In genomic region chrX:57227691-57228090, GRCh38 we compare ENCODE assay signal across 1 cellular context.
TF ChIP-seq lines count a peak whose summit lies in the region.

No MANE protein-coding gene starts in this region.

TF ChIP-seq in WTC11, 78 proteins besides CTCF, POLR2A, EP300 and RAD21 (continued from another document):
- TF ChIP-seq, protein P1, sequence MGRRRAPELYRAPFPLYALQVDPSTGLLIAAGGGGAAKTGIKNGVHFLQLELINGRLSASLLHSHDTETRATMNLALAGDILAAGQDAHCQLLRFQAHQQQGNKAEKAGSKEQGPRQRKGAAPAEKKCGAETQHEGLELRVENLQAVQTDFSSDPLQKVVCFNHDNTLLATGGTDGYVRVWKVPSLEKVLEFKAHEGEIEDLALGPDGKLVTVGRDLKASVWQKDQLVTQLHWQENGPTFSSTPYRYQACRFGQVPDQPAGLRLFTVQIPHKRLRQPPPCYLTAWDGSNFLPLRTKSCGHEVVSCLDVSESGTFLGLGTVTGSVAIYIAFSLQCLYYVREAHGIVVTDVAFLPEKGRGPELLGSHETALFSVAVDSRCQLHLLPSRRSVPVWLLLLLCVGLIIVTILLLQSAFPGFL (CRISPR knock-in tag; IDR thresholded peaks at IDR 0.05; ENCODE audit: borderline replicate concordance) = no peak
- TF ChIP-seq FOXP4 (CRISPR knock-in tag; IDR thresholded peaks at IDR 0.05) (no peak), HMGA2 (CRISPR knock-in tag; IDR thresholded peaks at IDR 0.05) (no peak), ATF2 (CRISPR knock-in tag; IDR thresholded peaks at IDR 0.05; ENCODE audit: borderline replicate concordance, low read depth) (no peak)
